In genomic region chr11:46522682-46523281, GRCh38 we compare ENCODE assay signal across 1 cellular context.
TF ChIP-seq lines count a peak whose summit lies in the region.

No MANE protein-coding gene starts in this region.

TF ChIP-seq in WTC11, 78 proteins besides CTCF, POLR2A, EP300 and RAD21 (continued from another document):
- TF ChIP-seq ZNF281 (CRISPR knock-in tag; IDR thresholded peaks at IDR 0.05): no peak
